ENCODE assay signal across 33 cellular contexts in genomic region chr3:67809370-67809935, GRCh38.
"Had no signal": no experiment of that assay in that cellular context is flagged by ENCODE, and none has a peak within 500 bp of the region (broad histone marks: within the 10 kb centered on the region; RNA-seq: fewer than 3 reads in every experiment).

No MANE protein-coding gene starts in this region.

- H3K27me3 ChIP-seq: adrenal gland, body of pancreas, breast epithelium had no signal

- H3K27ac Mint-ChIP-seq: activated CD4-positive, alpha-beta T cell treated with anti-CD3 and anti-CD28 coated beads, Interleukin-2, amount 10 ng/mL, durations not matched to agents 24 days and 14 days; activated CD8-positive, alpha-beta T cell treated with anti-CD3 and anti-CD28 coated beads for 36 hours; activated naive CD4-positive, alpha-beta T cell treated with anti-CD3 and anti-CD28 coated beads for 36 hours; activated naive CD4-positive, alpha-beta T cell treated with anti-CD3 and anti-CD28 coated beads, Interleukin-2, amount 50 U/mL, for 72 hours; activated T-cell treated with anti-CD3 and anti-CD28 coated beads, Interleukin-2, amount 50 U/mL, for 72 hours; activated T-helper 2 cell treated with anti-CD3 and anti-CD28 coated beads, Interferon-gamma antibody, Interleukin-2, Interleukin-4, amounts not matched to agents 10 μg/mL and 5 μg/mL and 100 μg/mL, durations not matched to agents 14 hours and 24 hours and 36 hours; T-cell had no signal

- DNase-seq: activated CD4-positive, alpha-beta T cell treated with anti-CD3 and anti-CD28 coated beads, Interleukin-2, amount 10 ng/mL, durations not matched to agents 24 days and 14 days; activated CD4-positive, alpha-beta T cell treated with anti-CD3 and anti-CD28 coated beads, Interleukin-2, amount 50 U/mL, for 4 hours; activated CD8-positive, alpha-beta T cell treated with anti-CD3 and anti-CD28 coated beads for 36 hours; activated gamma-delta T cell treated with Interleukin-2 at 50 U/mL for 16 hours; activated naive CD4-positive, alpha-beta T cell treated with anti-CD3 and anti-CD28 coated beads for 36 hours; activated T-cell treated with anti-CD3 and anti-CD28 coated beads, Interleukin-2, amount 50 U/mL, for 1 hour; activated T-cell treated with anti-CD3 and anti-CD28 coated beads, Interleukin-2, amount 50 U/mL, for 72 hours; adrenal gland; body of pancreas; NCI-H1092 treated with DMSO at 0.1 percent for 48 hours; NCI-H1436; NCI-H187; NCI-H2029 treated with DMSO at 0.1 percent for 48 hours; NCI-H2171 treated with DMSO at 0.1 percent for 48 hours; NCI-H2227 treated with DMSO at 0.1 percent for 48 hours; NCI-H446; NCI-H510A treated with DMSO at 0.1 percent for 48 hours; NCI-H526 treated with DMSO at 0.1 percent for 48 hours; NCI-H82; NK-92 treated with Interleukin-12 subunit alpha and Interleukin-12 subunit beta, amount 100 ng/mL, for 24 hours; PC-9; SIG-M5; T-cell; T-helper 2 cell; T-helper 9 cell; WERI-Rb-1 had no signal

- H3K9me3 Mint-ChIP-seq: activated CD4-positive, alpha-beta T cell treated with anti-CD3 and anti-CD28 coated beads, Interleukin-2, amount 10 ng/mL, durations not matched to agents 24 days and 14 days; activated CD8-positive, alpha-beta T cell treated with anti-CD3 and anti-CD28 coated beads for 36 hours; activated naive CD4-positive, alpha-beta T cell treated with anti-CD3 and anti-CD28 coated beads for 36 hours; activated naive CD4-positive, alpha-beta T cell treated with anti-CD3 and anti-CD28 coated beads, Interleukin-2, amount 50 U/mL, for 72 hours; activated T-cell treated with anti-CD3 and anti-CD28 coated beads, Interleukin-2, amount 50 U/mL, for 72 hours; activated T-helper 2 cell treated with anti-CD3 and anti-CD28 coated beads, Interferon-gamma antibody, Interleukin-2, Interleukin-4, amounts not matched to agents 10 μg/mL and 5 μg/mL and 100 μg/mL, durations not matched to agents 14 hours and 24 hours and 36 hours; T-cell had no signal

- ATAC-seq: activated CD8-positive, alpha-beta T cell treated with anti-CD3 and anti-CD28 coated beads for 36 hours; activated naive CD4-positive, alpha-beta T cell treated with anti-CD3 and anti-CD28 coated beads, Interleukin-2, amount 50 U/mL, for 72 hours; activated T-cell treated with anti-CD3 and anti-CD28 coated beads, Interleukin-2, amount 50 U/mL, for 72 hours; K562; Right ventricle myocardium inferior; SK-N-SH treated with all-trans-retinoic acid at 6 μM for 48 hours; T-cell had no signal

- H2AFZ ChIP-seq: PC-9 had no signal

- H3K27me3 Mint-ChIP-seq: activated CD4-positive, alpha-beta T cell treated with anti-CD3 and anti-CD28 coated beads, Interleukin-2, amount 10 ng/mL, durations not matched to agents 24 days and 14 days; activated CD8-positive, alpha-beta T cell treated with anti-CD3 and anti-CD28 coated beads for 36 hours had no signal

- H3K27ac ChIP-seq: adrenal gland, body of pancreas, breast epithelium, PC-9, RWPE1, WERI-Rb-1 had no signal

- H3K36me3 Mint-ChIP-seq: activated naive CD4-positive, alpha-beta T cell treated with anti-CD3 and anti-CD28 coated beads, Interleukin-2, amount 50 U/mL, for 72 hours had no signal

- H3K9me3 ChIP-seq: adrenal gland, body of pancreas, breast epithelium had no signal

- H3K4me3 ChIP-seq: adrenal gland, body of pancreas, breast epithelium, K562, PC-9 had no signal

- H3K36me3 ChIP-seq: adrenal gland, breast epithelium, WERI-Rb-1 had no signal

- H3K4me3 Mint-ChIP-seq: activated CD4-positive, alpha-beta T cell treated with anti-CD3 and anti-CD28 coated beads, Interleukin-2, amount 10 ng/mL, durations not matched to agents 24 days and 14 days; activated CD8-positive, alpha-beta T cell treated with anti-CD3 and anti-CD28 coated beads for 36 hours; activated naive CD4-positive, alpha-beta T cell treated with anti-CD3 and anti-CD28 coated beads for 36 hours; activated T-cell treated with anti-CD3 and anti-CD28 coated beads, Interleukin-2, amount 50 U/mL, for 72 hours; T-cell had no signal

- H3K4me1 ChIP-seq: adrenal gland, body of pancreas, breast epithelium had no signal

- H3K4me2 ChIP-seq: PC-9 had no signal

- H3K4me1 Mint-ChIP-seq: activated CD4-positive, alpha-beta T cell treated with anti-CD3 and anti-CD28 coated beads, Interleukin-2, amount 10 ng/mL, durations not matched to agents 24 days and 14 days; T-cell had no signal
